In genomic region chr1:247210062-247210385, GRCh38 we compare ENCODE assay signal across 8 cellular contexts. TPM values are rescaled to one million over a fixed set of nuclear protein-coding genes. Genes with fewer than 3 reads are reported as not detected.
DNase-seq lines count a peak whose midpoint lies in the region; ATAC-seq and TF ChIP-seq lines count a peak whose summit lies in the region.

No MANE protein-coding gene starts in this region.

- TF ChIP-seq CTCF in HFFc6 (IDR thresholded peaks at IDR 0.05) (no peak), fibroblast of villous mesenchyme (IDR thresholded peaks at IDR 0.05; ENCODE audit: insufficient read depth, low read depth, low read length) (no peak)

- H3K4me3 ChIP-seq in fibroblast of villous mesenchyme (ENCODE audit: low read depth, low read length), result peak overlapping the region; percentile 94
- H3K4me3 ChIP-seq in skeletal muscle cell (ENCODE audit: low read depth, low read length), result peak overlapping the region; percentile 90

- peaks cover 23% of the 10 kb centered on the region for H3K4me1 Mint-ChIP-seq in HFFc6 (ENCODE audit: low read depth)

- H3K4me3 Mint-ChIP-seq in HFFc6, result peak overlapping the region; percentile 94

- H3K36me3 Mint-ChIP-seq in HFFc6 (ENCODE audit: low read depth), result peaks cover 40% of the 10 kb centered on the region

- H3K27ac Mint-ChIP-seq in HFFc6, result peak overlapping the region; percentile 82

- no peaks in the 10 kb centered on the region for H3K27me3 Mint-ChIP-seq in HFFc6 (ENCODE audit: insufficient read depth)

- H3K9me3 Mint-ChIP-seq in HFFc6, result peaks cover 18% of the 10 kb centered on the region

- DNase-seq in HFFc6 (no peak), fibroblast of villous mesenchyme (ENCODE audit: low read depth) (no peak), skeletal muscle cell (ENCODE audit: low read depth) (no peak), kidney tubule cell (ENCODE audit: low spot score) (no peak), SHP77 treated with DMSO at 0.1 percent for 48 hours (lab: John Stamatoyannopoulos, UW) (no peak)
- DNase-seq in stimulated activated CD4-positive, alpha-beta T cell treated with anti-CD3 and anti-CD28 coated beads, Interleukin-12 subunit alpha, Interleukin-12 subunit beta, amount 100 ng/mL, for 4 hours, result no peak

- peak; percentile 1 for ATAC-seq in GM18498 (IDR thresholded peaks at IDR 0.05; ENCODE audit: unreplicated experiment)
- ATAC-seq in SK-N-SH treated with all-trans-retinoic acid at 6 μM for 48 hours, result peak; percentile 54

TF ChIP-seq in SK-N-SH treated with all-trans-retinoic acid at 6 μM for 48 hours, 23 proteins besides CTCF, POLR2A, EP300 and RAD21:
- no peak for TF ChIP-seq ZNF565 (CRISPR knock-in tag; conservative IDR thresholded peaks at IDR 0.05; ENCODE audit: low read depth)
- no peak for TF ChIP-seq OSR1 (CRISPR knock-in tag; IDR thresholded peaks at IDR 0.05)
- TF ChIP-seq GLIS3 (CRISPR knock-in tag; IDR thresholded peaks at IDR 0.05), result no peak
- TF ChIP-seq ISL1 (CRISPR knock-in tag; IDR thresholded peaks at IDR 0.05), result no peak
- no peak for TF ChIP-seq PPARA (CRISPR knock-in tag; IDR thresholded peaks at IDR 0.05; ENCODE audit: borderline replicate concordance)
- no peak for TF ChIP-seq CSRNP3 (CRISPR knock-in tag; IDR thresholded peaks at IDR 0.05)

RNA-seq across cellular contexts. Expression of gene ZNF124, which starts 38.2 kb away (rescaled TPM):
- 10 to 100 TPM; 10.3 to 17.2 (median 14.0) TPM for total RNA-seq in HFFc6 (2021; fragmentation: NEBNext Ultra II Directional; extraction: Animal tissue kit (Norgen Biotek cat#: 25700))
- total RNA-seq in fibroblast of villous mesenchyme, result 26.4 and 43.2 TPM in 2 replicates

RNA-seq across cellular contexts. Expression of gene VN1R5, which starts 45.8 kb away (rescaled TPM):
- not detected for total RNA-seq in HFFc6 (2021; fragmentation: NEBNext Ultra II Directional; extraction: Animal tissue kit (Norgen Biotek cat#: 25700))
- total RNA-seq in fibroblast of villous mesenchyme, result not detected in 2 replicates
